Comparison of ENCODE assay signal across 1 cellular context in the genomic region with DNA sequence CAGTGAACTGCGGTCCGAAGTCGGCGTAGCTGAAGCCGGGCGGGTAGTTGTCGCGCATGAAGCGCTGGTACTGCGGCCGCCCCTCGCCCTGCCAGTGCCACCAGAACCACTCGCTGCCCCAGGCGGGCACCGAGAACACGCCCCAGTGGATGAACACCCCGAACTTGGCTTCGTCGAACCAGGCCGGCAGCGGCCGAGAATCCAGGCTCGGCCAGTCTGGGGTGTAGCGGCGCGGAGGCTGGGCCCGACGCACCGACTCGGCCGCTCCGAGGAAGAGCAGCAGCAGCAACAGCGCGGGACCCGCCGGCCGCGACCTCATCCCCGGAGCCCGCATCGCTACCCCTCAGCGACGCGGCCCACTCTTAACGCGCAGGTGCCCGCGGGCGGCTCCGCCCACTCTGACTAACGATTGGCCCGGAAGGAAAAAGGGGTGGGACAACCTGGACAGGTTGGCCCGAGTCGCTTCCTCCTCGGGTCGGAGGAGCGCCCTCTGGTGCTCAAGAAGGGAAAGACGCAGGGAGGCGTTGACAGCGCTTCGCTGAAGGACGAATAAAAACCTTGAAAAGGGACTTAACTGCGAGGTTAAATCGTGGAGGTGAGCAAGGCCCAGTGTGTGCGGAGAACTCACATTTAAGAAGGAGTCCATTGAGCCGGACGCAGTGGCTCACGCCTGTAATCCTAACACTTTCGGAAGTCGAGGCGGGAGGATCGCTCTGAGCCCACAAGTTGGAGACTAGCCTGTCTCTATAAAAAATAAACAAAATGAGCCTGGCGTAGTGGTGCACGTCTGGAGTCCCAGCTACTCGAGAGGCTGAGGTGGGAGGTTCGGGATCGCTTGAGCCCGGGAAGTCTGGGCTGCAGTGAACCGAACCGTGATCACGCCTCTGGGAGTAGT.
A peak's percentile ranks its signal among the peaks of the same experiment; 100 is the strongest.
TF ChIP-seq lines count a peak whose summit lies in the region.

A gene (minus strand): TSS at position 338 of the 895 bp plus-strand sequence. CDS start 4 bp downstream, at position 334.

TF ChIP-seq in HepG2, 621 proteins besides CTCF, POLR2A, EP300 and RAD21 (continued from another document and continues in another):
- TF ChIP-seq, protein P1, sequence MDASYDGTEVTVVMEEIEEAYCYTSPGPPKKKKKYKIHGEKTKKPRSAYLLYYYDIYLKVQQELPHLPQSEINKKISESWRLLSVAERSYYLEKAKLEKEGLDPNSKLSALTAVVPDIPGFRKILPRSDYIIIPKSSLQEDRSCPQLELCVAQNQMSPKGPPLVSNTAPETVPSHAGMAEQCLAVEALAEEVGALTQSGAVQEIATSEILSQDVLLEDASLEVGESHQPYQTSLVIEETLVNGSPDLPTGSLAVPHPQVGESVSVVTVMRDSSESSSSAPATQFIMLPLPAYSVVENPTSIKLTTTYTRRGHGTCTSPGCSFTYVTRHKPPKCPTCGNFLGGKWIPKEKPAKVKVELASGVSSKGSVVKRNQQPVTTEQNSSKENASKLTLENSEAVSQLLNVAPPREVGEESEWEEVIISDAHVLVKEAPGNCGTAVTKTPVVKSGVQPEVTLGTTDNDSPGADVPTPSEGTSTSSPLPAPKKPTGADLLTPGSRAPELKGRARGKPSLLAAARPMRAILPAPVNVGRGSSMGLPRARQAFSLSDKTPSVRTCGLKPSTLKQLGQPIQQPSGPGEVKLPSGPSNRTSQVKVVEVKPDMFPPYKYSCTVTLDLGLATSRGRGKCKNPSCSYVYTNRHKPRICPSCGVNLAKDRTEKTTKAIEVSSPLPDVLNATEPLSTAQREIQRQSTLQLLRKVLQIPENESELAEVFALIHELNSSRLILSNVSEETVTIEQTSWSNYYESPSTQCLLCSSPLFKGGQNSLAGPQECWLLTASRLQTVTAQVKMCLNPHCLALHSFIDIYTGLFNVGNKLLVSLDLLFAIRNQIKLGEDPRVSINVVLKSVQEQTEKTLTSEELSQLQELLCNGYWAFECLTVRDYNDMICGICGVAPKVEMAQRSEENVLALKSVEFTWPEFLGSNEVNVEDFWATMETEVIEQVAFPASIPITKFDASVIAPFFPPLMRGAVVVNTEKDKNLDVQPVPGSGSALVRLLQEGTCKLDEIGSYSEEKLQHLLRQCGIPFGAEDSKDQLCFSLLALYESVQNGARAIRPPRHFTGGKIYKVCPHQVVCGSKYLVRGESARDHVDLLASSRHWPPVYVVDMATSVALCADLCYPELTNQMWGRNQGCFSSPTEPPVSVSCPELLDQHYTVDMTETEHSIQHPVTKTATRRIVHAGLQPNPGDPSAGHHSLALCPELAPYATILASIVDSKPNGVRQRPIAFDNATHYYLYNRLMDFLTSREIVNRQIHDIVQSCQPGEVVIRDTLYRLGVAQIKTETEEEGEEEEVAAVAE (CRISPR knock-in tag; IDR thresholded peaks at IDR 0.05; ENCODE audit: borderline replicate concordance): no peak; the same call in 1 of the 2 replicates
- TF ChIP-seq IKZF4 (CRISPR knock-in tag; IDR thresholded peaks at IDR 0.05; ENCODE audit: borderline replicate concordance, low read depth, not compliant biosample characterization): no peak
- no peak for TF ChIP-seq ZSCAN25 (CRISPR knock-in tag; IDR thresholded peaks at IDR 0.05)
- TF ChIP-seq ZFP62 (CRISPR knock-in tag; IDR thresholded peaks at IDR 0.05): no peak
- TF ChIP-seq, protein P2, sequence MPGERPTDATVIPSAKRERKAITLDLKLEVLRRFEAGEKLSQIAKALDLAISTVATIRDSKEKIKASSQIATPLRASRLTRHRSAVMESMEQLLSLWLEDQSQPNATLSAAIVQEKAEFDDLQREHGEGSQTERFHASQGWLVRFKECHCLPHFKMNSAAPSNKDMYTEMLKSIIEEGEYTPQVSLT (CRISPR knock-in tag; IDR thresholded peaks at IDR 0.05; ENCODE audit: borderline replicate concordance, low read depth): no peak
- TF ChIP-seq ZNF224 (CRISPR knock-in tag; IDR thresholded peaks at IDR 0.05): 0 out of 2 replicates have a peak, but pooled peaks have one; percentile 30
- no peak; the same call in 1 of the 2 replicates for TF ChIP-seq MAF1 (CRISPR knock-in tag; IDR thresholded peaks at IDR 0.05; ENCODE audit: borderline replicate concordance)
- TF ChIP-seq YEATS2 (CRISPR knock-in tag; IDR thresholded peaks at IDR 0.05; ENCODE audit: borderline replicate concordance): peak; percentile 73; the same call in 1 of the 2 replicates
- no peak for TF ChIP-seq PAWR (CRISPR knock-in tag; IDR thresholded peaks at IDR 0.05; ENCODE audit: borderline replicate concordance)
- peak; percentile 72; the same call in 1 of the 2 replicates for TF ChIP-seq ZNF430 (CRISPR knock-in tag; IDR thresholded peaks at IDR 0.05)
- no peak for TF ChIP-seq GTF2F1 (IDR thresholded peaks at IDR 0.05; ENCODE audit: low read length)
- TF ChIP-seq SATB2 (CRISPR knock-in tag; IDR thresholded peaks at IDR 0.05): no peak
- no peak for TF ChIP-seq ZFYVE20 (CRISPR knock-in tag; IDR thresholded peaks at IDR 0.05; ENCODE audit: borderline replicate concordance, low read depth)
- no peak for TF ChIP-seq ZNF780A (CRISPR knock-in tag; IDR thresholded peaks at IDR 0.05)
- no peak for TF ChIP-seq ZNF24 (IDR thresholded peaks at IDR 0.05)
- TF ChIP-seq CBFB (CRISPR knock-in tag; IDR thresholded peaks at IDR 0.05): no peak
- TF ChIP-seq, protein P3, sequence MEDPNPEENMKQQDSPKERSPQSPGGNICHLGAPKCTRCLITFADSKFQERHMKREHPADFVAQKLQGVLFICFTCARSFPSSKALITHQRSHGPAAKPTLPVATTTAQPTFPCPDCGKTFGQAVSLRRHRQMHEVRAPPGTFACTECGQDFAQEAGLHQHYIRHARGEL (CRISPR knock-in tag; IDR thresholded peaks at IDR 0.05): no peak
- TF ChIP-seq MTA1 (CRISPR knock-in tag; IDR thresholded peaks at IDR 0.05; ENCODE audit: borderline replicate concordance): peak; percentile 45; the same call in 1 of the 2 replicates
- TF ChIP-seq ZNF577 (CRISPR knock-in tag; IDR thresholded peaks at IDR 0.05; ENCODE audit: borderline replicate concordance, low read depth): no peak
- no peak for TF ChIP-seq ZNF792 (CRISPR knock-in tag; IDR thresholded peaks at IDR 0.05)
- no peak for TF ChIP-seq GPN1 (CRISPR knock-in tag; IDR thresholded peaks at IDR 0.05; ENCODE audit: borderline replicate concordance)
- no peak for TF ChIP-seq ZFP1 (CRISPR knock-in tag; IDR thresholded peaks at IDR 0.05)
- TF ChIP-seq ZNF496 (CRISPR knock-in tag; IDR thresholded peaks at IDR 0.05; ENCODE audit: insufficient replicate concordance): no peak
- peak; percentile 14 for TF ChIP-seq HOXA3 (CRISPR knock-in tag; IDR thresholded peaks at IDR 0.05)
- no peak for TF ChIP-seq MAFF (IDR thresholded peaks at IDR 0.05; ENCODE audit: low read depth, low read length)
- 0 out of 2 replicates have a peak, but pooled peaks have one; percentile 34 for TF ChIP-seq MTF1 (CRISPR knock-in tag; IDR thresholded peaks at IDR 0.05)
- TF ChIP-seq U2AF2 (IDR thresholded peaks at IDR 0.05; ENCODE audit: low read depth, low read length): no peak
- TF ChIP-seq CREM (IDR thresholded peaks at IDR 0.05): peak; percentile 24; the same call in 1 of the 2 replicates
- no peak for TF ChIP-seq CREM (CRISPR knock-in tag; IDR thresholded peaks at IDR 0.05)
- TF ChIP-seq ZNF878 (CRISPR knock-in tag; IDR thresholded peaks at IDR 0.05): no peak
- peak; percentile 79 for TF ChIP-seq SP5 (CRISPR knock-in tag; IDR thresholded peaks at IDR 0.05; ENCODE audit: borderline replicate concordance, low read depth)
- no peak for TF ChIP-seq TCF12 (IDR thresholded peaks at IDR 0.05)
- no peak for TF ChIP-seq TCF12 (CRISPR knock-in tag; IDR thresholded peaks at IDR 0.05)
- TF ChIP-seq, protein P4, sequence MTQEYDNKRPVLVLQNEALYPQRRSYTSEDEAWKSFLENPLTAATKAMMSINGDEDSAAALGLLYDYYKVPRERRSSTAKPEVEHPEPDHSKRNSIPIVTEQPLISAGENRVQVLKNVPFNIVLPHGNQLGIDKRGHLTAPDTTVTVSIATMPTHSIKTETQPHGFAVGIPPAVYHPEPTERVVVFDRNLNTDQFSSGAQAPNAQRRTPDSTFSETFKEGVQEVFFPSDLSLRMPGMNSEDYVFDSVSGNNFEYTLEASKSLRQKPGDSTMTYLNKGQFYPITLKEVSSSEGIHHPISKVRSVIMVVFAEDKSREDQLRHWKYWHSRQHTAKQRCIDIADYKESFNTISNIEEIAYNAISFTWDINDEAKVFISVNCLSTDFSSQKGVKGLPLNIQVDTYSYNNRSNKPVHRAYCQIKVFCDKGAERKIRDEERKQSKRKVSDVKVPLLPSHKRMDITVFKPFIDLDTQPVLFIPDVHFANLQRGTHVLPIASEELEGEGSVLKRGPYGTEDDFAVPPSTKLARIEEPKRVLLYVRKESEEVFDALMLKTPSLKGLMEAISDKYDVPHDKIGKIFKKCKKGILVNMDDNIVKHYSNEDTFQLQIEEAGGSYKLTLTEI (CRISPR knock-in tag; conservative IDR thresholded peaks at IDR 0.05): no peak
- peak; percentile 93 for TF ChIP-seq ZEB1 (IDR thresholded peaks at IDR 0.05; ENCODE audit: insufficient replicate concordance, low read depth)
- peak; percentile 81 for TF ChIP-seq KMT2B (CRISPR knock-in tag; IDR thresholded peaks at IDR 0.05)
- no peak for TF ChIP-seq ZNF709 (CRISPR knock-in tag; IDR thresholded peaks at IDR 0.05)
- 0 out of 2 replicates have a peak, but pooled peaks have one; percentile 22 for TF ChIP-seq ZNF652 (CRISPR knock-in tag; IDR thresholded peaks at IDR 0.05; ENCODE audit: borderline replicate concordance, low read depth)
- TF ChIP-seq RNF2 (conservative IDR thresholded peaks at IDR 0.05; ENCODE audit: low read depth): peak; percentile 69; the same call in 1 of the 2 replicates
- TF ChIP-seq ONECUT2 (CRISPR knock-in tag; IDR thresholded peaks at IDR 0.05): 0 out of 2 replicates have a peak, but pooled peaks have one; percentile 20
- no peak for TF ChIP-seq ZNF274 (CRISPR knock-in tag; IDR thresholded peaks at IDR 0.05)
- TF ChIP-seq SMAD1 (CRISPR knock-in tag; IDR thresholded peaks at IDR 0.05; ENCODE audit: borderline replicate concordance, low read depth): no peak; the same call in 1 of the 2 replicates
- no peak for TF ChIP-seq SIX1 (CRISPR knock-in tag; IDR thresholded peaks at IDR 0.05; ENCODE audit: borderline replicate concordance)
- peak; percentile 49 for TF ChIP-seq KMT2A (CRISPR knock-in tag; IDR thresholded peaks at IDR 0.05)
- no peak for TF ChIP-seq ZNF468 (CRISPR knock-in tag; IDR thresholded peaks at IDR 0.05)
- TF ChIP-seq GABPB1 (CRISPR knock-in tag; IDR thresholded peaks at IDR 0.05): peak; percentile 88
- TF ChIP-seq ZNF432 (CRISPR knock-in tag; IDR thresholded peaks at IDR 0.05; ENCODE audit: borderline replicate concordance): no peak
- no peak for TF ChIP-seq MIER3 (CRISPR knock-in tag; IDR thresholded peaks at IDR 0.05; ENCODE audit: borderline replicate concordance)
- TF ChIP-seq, protein P5, sequence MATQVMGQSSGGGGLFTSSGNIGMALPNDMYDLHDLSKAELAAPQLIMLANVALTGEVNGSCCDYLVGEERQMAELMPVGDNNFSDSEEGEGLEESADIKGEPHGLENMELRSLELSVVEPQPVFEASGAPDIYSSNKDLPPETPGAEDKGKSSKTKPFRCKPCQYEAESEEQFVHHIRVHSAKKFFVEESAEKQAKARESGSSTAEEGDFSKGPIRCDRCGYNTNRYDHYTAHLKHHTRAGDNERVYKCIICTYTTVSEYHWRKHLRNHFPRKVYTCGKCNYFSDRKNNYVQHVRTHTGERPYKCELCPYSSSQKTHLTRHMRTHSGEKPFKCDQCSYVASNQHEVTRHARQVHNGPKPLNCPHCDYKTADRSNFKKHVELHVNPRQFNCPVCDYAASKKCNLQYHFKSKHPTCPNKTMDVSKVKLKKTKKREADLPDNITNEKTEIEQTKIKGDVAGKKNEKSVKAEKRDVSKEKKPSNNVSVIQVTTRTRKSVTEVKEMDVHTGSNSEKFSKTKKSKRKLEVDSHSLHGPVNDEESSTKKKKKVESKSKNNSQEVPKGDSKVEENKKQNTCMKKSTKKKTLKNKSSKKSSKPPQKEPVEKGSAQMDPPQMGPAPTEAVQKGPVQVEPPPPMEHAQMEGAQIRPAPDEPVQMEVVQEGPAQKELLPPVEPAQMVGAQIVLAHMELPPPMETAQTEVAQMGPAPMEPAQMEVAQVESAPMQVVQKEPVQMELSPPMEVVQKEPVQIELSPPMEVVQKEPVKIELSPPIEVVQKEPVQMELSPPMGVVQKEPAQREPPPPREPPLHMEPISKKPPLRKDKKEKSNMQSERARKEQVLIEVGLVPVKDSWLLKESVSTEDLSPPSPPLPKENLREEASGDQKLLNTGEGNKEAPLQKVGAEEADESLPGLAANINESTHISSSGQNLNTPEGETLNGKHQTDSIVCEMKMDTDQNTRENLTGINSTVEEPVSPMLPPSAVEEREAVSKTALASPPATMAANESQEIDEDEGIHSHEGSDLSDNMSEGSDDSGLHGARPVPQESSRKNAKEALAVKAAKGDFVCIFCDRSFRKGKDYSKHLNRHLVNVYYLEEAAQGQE (IDR thresholded peaks at IDR 0.05; ENCODE audit: borderline replicate concordance in 1 of 2, low read depth in 1 of 2, low read length in 2 of 2): no peak
- peak; percentile 61; the same call in 1 of the 2 replicates for TF ChIP-seq ZNF777 (CRISPR knock-in tag; IDR thresholded peaks at IDR 0.05)
- TF ChIP-seq ZNF841 (CRISPR knock-in tag; IDR thresholded peaks at IDR 0.05; ENCODE audit: borderline replicate concordance): no peak
- TF ChIP-seq, protein P6, sequence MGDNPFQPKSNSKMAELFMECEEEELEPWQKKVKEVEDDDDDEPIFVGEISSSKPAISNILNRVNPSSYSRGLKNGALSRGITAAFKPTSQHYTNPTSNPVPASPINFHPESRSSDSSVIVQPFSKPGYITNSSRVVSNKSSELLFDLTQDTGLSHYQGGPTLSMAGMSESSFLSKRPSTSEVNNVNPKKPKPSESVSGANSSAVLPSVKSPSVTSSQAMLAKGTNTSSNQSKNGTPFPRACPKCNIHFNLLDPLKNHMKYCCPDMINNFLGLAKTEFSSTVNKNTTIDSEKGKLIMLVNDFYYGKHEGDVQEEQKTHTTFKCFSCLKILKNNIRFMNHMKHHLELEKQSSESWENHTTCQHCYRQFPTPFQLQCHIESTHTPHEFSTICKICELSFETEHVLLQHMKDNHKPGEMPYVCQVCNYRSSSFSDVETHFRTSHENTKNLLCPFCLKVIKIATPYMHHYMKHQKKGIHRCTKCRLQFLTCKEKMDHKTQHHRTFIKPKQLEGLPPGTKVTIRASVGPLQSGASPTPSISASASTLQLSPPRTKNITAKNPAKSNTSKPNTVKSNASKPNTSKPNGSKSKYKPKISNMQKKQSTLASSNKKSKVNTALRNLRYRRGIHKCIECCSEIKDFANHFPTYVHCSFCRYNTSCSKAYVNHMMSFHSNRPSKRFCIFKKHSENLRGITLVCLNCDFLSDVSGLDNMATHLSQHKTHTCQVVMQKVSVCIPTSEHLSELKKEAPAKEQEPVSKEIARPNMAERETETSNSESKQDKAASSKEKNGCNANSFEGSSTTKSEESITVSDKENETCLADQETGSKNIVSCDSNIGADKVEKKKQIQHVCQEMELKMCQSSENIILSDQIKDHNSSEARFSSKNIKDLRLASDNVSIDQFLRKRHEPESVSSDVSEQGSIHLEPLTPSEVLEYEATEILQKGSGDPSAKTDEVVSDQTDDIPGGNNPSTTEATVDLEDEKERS (CRISPR knock-in tag; IDR thresholded peaks at IDR 0.05): no peak
- peak; percentile 81 for TF ChIP-seq NFYC (CRISPR knock-in tag; IDR thresholded peaks at IDR 0.05)
- TF ChIP-seq ZNF550 (CRISPR knock-in tag; IDR thresholded peaks at IDR 0.05; ENCODE audit: borderline replicate concordance): no peak; the same call in 1 of the 2 replicates
- TF ChIP-seq SRY (CRISPR knock-in tag; IDR thresholded peaks at IDR 0.05): no peak; the same call in none of the 2 replicates
